In genomic region chr9:92310562-92310961, GRCh38 we compare ENCODE assay signal across 1 cellular context.
TF ChIP-seq lines count a peak whose summit lies in the region.

No MANE protein-coding gene starts in this region.

TF ChIP-seq in IMR-90, 13 proteins besides CTCF, POLR2A, EP300 and RAD21:
- TF ChIP-seq NFE2L2 (IDR thresholded peaks at IDR 0.05; ENCODE audit: low read depth, low read length) (no peak), MAZ (IDR thresholded peaks at IDR 0.05; ENCODE audit: borderline replicate concordance, low read depth, low read length) (no peak), BHLHE40 (IDR thresholded peaks at IDR 0.05; ENCODE audit: low read depth, low read length) (no peak), MAFK (IDR thresholded peaks at IDR 0.05; ENCODE audit: low read depth, low read length) (0 out of 2 replicates have a peak, but pooled peaks have one; percentile 17), RFX5 (IDR thresholded peaks at IDR 0.05; ENCODE audit: low read depth, low read length) (no peak), RCOR1 (IDR thresholded peaks at IDR 0.05; ENCODE audit: insufficient replicate concordance, low read length) (no peak)
TF ChIP-seq in IMR-90: peak in this region for 1.
